ENCODE assay signal across 13 cellular contexts in the genomic region with DNA sequence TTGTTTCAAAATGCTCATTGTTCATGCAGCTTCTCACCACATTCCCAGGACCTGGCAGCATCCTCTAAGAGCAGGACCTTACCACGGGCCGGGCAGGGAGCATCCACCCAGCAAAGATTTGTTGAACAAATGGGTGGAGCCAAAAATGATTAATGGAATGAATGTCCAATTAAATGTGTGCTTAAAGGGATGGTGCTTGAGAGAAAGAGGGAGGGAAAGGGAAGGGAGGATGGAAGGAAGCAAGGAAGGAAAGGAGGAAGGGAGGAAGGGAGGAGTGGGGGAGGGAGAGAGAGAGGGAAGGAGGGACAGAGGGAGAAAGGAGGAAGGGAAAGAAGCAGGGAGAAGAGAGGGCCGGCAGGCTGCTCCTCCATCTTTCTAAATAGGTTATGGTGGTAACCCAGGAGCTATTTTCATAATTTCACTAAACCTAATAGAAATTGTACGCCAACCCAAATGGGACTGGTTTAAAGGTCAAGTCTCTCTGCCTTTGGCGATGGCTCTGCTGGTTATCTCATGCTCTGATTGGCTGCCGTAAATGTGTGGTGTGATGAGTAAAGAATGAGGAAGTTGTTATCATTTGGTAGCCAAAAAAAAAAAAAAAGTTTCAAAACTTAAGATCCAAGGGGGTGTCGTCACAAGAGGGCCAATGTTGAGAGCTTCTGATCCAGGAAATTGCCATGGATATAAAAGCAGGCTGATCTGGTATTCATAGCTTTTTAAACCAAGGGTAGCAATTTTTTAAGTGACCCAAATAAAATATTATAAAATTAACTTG.
A peak's percentile ranks its signal among the peaks of the same experiment; 100 is the strongest.
DNase-seq lines count a peak whose midpoint lies in the region; ATAC-seq and TF ChIP-seq lines count a peak whose summit lies in the region.
"Had no signal": no experiment of that assay in that cellular context is flagged by ENCODE, and none has a peak within 500 bp of the region (broad histone marks: within the 10 kb centered on the region; RNA-seq: fewer than 3 reads in every experiment).

No MANE protein-coding gene starts in this region.

- H3K9ac ChIP-seq in fibroblast of lung (ENCODE audit: insufficient read depth, low read length): no peak overlapping the region

- H2AFZ ChIP-seq in GM23338: peak overlapping the region; percentile 86; the same call in 1 of the 2 replicates
- H2AFZ ChIP-seq in fibroblast of lung (ENCODE audit: low read length): peak overlapping the region; percentile 44

- 8 to 38% methylated on average over 7 of the region's 7 CpGs for WGBS in sigmoid colon, 2 donors

- no peaks in the 10 kb centered on the region; the same call in 2 of the 3 replicates for H3K9me3 Mint-ChIP-seq in GM23338
- H3K9me3 Mint-ChIP-seq: stimulated activated naive CD8-positive, alpha-beta T cell treated with anti-CD3 and anti-CD28 coated beads, Interleukin-15, amount 100 ng/mL, for 72 hours had no signal

- no peak overlapping the region for H3K27ac Mint-ChIP-seq in GM23338
- H3K27ac Mint-ChIP-seq: naive thymus-derived CD4-positive, alpha-beta T cell; stimulated activated naive CD8-positive, alpha-beta T cell treated with anti-CD3 and anti-CD28 coated beads, Interleukin-15, amount 100 ng/mL, for 72 hours had no signal

- peaks cover 22% of the 10 kb centered on the region for H3K4me1 Mint-ChIP-seq in GM23338
- H3K4me1 Mint-ChIP-seq: stimulated activated naive CD8-positive, alpha-beta T cell treated with anti-CD3 and anti-CD28 coated beads, Interleukin-15, amount 100 ng/mL, for 72 hours had no signal

- H3K27me3 Mint-ChIP-seq in GM23338 (ENCODE audit: insufficient read depth, low read depth, poor library complexity): peaks cover 4% of the 10 kb centered on the region

- TF ChIP-seq CTCF in GM23338 (conservative IDR thresholded peaks at IDR 0.05; ENCODE audit: low read depth in 2 of 2): no peak
- TF ChIP-seq CTCF in fibroblast of lung (conservative IDR thresholded peaks at IDR 0.05 in 1 of 2, IDR thresholded peaks at IDR 0.05 in 1 of 2; ENCODE audit: low read depth in 1 of 2, low read length in 2 of 2): no peak
- no peak for TF ChIP-seq CTCF in sigmoid colon (IDR thresholded peaks at IDR 0.05)

- H3K36me3 ChIP-seq in GM23338 (ENCODE audit: insufficient read depth): no peaks in the 10 kb centered on the region
- H3K36me3 ChIP-seq in fibroblast of lung (ENCODE audit: control insufficient read depth, insufficient read depth, low read length): no peaks in the 10 kb centered on the region
- no peaks in the 10 kb centered on the region for H3K36me3 ChIP-seq in sigmoid colon

- H3K4me2 ChIP-seq in GM23338: no peak overlapping the region
- H3K4me2 ChIP-seq in fibroblast of lung (ENCODE audit: extremely low read depth, insufficient read depth, low read length): peak overlapping the region; percentile 1

- TF ChIP-seq POLR2A in sigmoid colon (IDR thresholded peaks at IDR 0.05): no peak

- H3K4me3 ChIP-seq in GM23338: no peak overlapping the region
- no peak overlapping the region for H3K4me3 ChIP-seq in fibroblast of lung (replicated peaks in 1 of 4; ENCODE audit: control extremely low read depth in 1 of 4, insufficient read depth in 1 of 4, low read depth in 3 of 4, low read length in 4 of 4)
- H3K4me3 ChIP-seq in sigmoid colon: no peak overlapping the region

- no peak for TF ChIP-seq EP300 in sigmoid colon (IDR thresholded peaks at IDR 0.05)

- no peaks in the 10 kb centered on the region for H3K79me2 ChIP-seq in GM23338 (replicated peaks; ENCODE audit: insufficient read depth)
- H3K79me2 ChIP-seq in fibroblast of lung (ENCODE audit: control insufficient read depth, insufficient read depth, low read length): no peaks in the 10 kb centered on the region

- no peak for DNase-seq in GM23338 (ENCODE audit: low spot score)
- peak; percentile 35 for DNase-seq in NOMO-1 treated with dmso at 0.1 percent for 144 hours (lab: John Stamatoyannopoulos, UW; ENCODE audit: unreplicated experiment)
- DNase-seq in fibroblast of lung (ENCODE audit: low read depth in 2 of 2): peak; percentile 93 to 94
- DNase-seq in sigmoid colon: peak; percentile 70
- DNase-seq in activated CD8-positive, alpha-beta memory T cell treated with anti-CD3 and anti-CD28 coated beads, Interleukin-2, amount 50 U/mL, for 4 hours: no peak
- no peak for DNase-seq in cerebellar nuclear complex (lab: John Stamatoyannopoulos, UW)
- DNase-seq in NCI-H2196 treated with DMSO at 0.1 percent for 48 hours (lab: John Stamatoyannopoulos, UW; ENCODE audit: unreplicated experiment): no peak
- DNase-seq: anterior cingulate cortex; naive thymus-derived CD4-positive, alpha-beta T cell; NCI-H2081 treated with DMSO at 0.1 percent for 48 hours; stimulated activated CD4-positive, alpha-beta T cell treated with anti-CD3 and anti-CD28 coated beads, Interleukin-15, amount 100 ng/mL, for 24 hours; stimulated activated naive CD8-positive, alpha-beta T cell treated with anti-CD3 and anti-CD28 coated beads, Interleukin-15, amount 100 ng/mL, for 72 hours had no signal

- H4K20me1 ChIP-seq in GM23338 (replicated peaks; ENCODE audit: insufficient read depth) (no peaks in the 10 kb centered on the region), fibroblast of lung (ENCODE audit: control insufficient read depth, extremely low read depth, insufficient read depth, low read length) (no peaks in the 10 kb centered on the region)

- no peaks in the 10 kb centered on the region for H3K4me1 ChIP-seq in GM23338 (ENCODE audit: insufficient read depth)
- H3K4me1 ChIP-seq in fibroblast of lung (ENCODE audit: control insufficient read depth, extremely low read depth, insufficient read depth, low read length): peaks cover 32% of the 10 kb centered on the region
- H3K4me1 ChIP-seq in sigmoid colon: peaks cover 0 to 9% (median 2%) of the 10 kb centered on the region in 4 donors

- H3K36me3 Mint-ChIP-seq in GM23338 (ENCODE audit: low read depth): no peaks in the 10 kb centered on the region
- H3K36me3 Mint-ChIP-seq: naive thymus-derived CD4-positive, alpha-beta T cell had no signal

- H3K9me3 ChIP-seq in fibroblast of lung (ENCODE audit: control insufficient read depth, insufficient read depth, low read depth, low read length) (no peaks in the 10 kb centered on the region), sigmoid colon (no peaks in the 10 kb centered on the region)

- intact Hi-C loops in sigmoid colon (cut with DNase I): no loop called here

- no peak overlapping the region for H3K4me3 Mint-ChIP-seq in GM23338
- H3K4me3 Mint-ChIP-seq: naive thymus-derived CD4-positive, alpha-beta T cell; stimulated activated naive CD8-positive, alpha-beta T cell treated with anti-CD3 and anti-CD28 coated beads, Interleukin-15, amount 100 ng/mL, for 72 hours had no signal

- H3K27ac ChIP-seq in GM23338 (ENCODE audit: low read depth) (no peak overlapping the region), fibroblast of lung (ENCODE audit: insufficient read depth, low read length) (peak overlapping the region; percentile 93), sigmoid colon (peak overlapping the region in 3 of 4 donors; percentile 15 to 43 (median 36))

- H3K27me3 ChIP-seq in GM23338 (ENCODE audit: insufficient read depth) (no peaks in the 10 kb centered on the region), fibroblast of lung (ENCODE audit: control insufficient read depth, insufficient read depth, low read length) (no peaks in the 10 kb centered on the region), sigmoid colon (no peaks in the 10 kb centered on the region)

- no peaks in the 10 kb centered on the region for H3K9me2 ChIP-seq in GM23338 (ENCODE audit: insufficient read depth)

- H3F3A ChIP-seq in GM23338 (replicated peaks; ENCODE audit: low read depth): no peaks in the 10 kb centered on the region

- ATAC-seq in GM23338: no peak
- ATAC-seq in HG03280 (IDR thresholded peaks at IDR 0.05; ENCODE audit: unreplicated experiment): no peak
- ATAC-seq: naive thymus-derived CD4-positive, alpha-beta T cell; stimulated activated naive CD8-positive, alpha-beta T cell treated with anti-CD3 and anti-CD28 coated beads, Interleukin-15, amount 100 ng/mL, for 72 hours had no signal

TF ChIP-seq in GM23338, 12 proteins besides CTCF, POLR2A, EP300 and RAD21 (continues in another document):
- no peak for TF ChIP-seq CREB1 (CRISPR knock-in tag; IDR thresholded peaks at IDR 0.05; ENCODE audit: low read depth)
- TF ChIP-seq STAT1 (IDR thresholded peaks at IDR 0.05; ENCODE audit: unreplicated experiment): no peak
- no peak for TF ChIP-seq ZNF331 (CRISPR knock-in tag; IDR thresholded peaks at IDR 0.05; ENCODE audit: low read depth)
- TF ChIP-seq REST (IDR thresholded peaks at IDR 0.05; ENCODE audit: unreplicated experiment): no peak
- no peak for TF ChIP-seq EZH2phosphoT487 (IDR thresholded peaks at IDR 0.05; ENCODE audit: unreplicated experiment)
- TF ChIP-seq NANOG (IDR thresholded peaks at IDR 0.05; ENCODE audit: borderline replicate concordance): no peak

Comparison
In these comparisons a context has a peak if more than half of its experiments do, and no peak if none do; other contexts are left out.
1. DNase-seq: peak in NOMO-1 treated with dmso at 0.1 percent for 144 hours (single experiment), fibroblast of lung (2 of 2) and sigmoid colon (single experiment); none in GM23338 (single experiment), activated CD8-positive, alpha-beta memory T cell treated with anti-CD3 and anti-CD28 coated beads, Interleukin-2, amount 50 U/mL, for 4 hours (single experiment), cerebellar nuclear complex (0 of 2) and NCI-H2196 treated with DMSO at 0.1 percent for 48 hours (single experiment).